ENCODE assay signal across 10 cellular contexts in genomic region chr15:65385868-65386253, GRCh38. TPM values are rescaled to one million over a fixed set of nuclear protein-coding genes. Genes with fewer than 3 reads are reported as not detected.
DNase-seq lines count a peak whose midpoint lies in the region; ATAC-seq, FAIRE-seq and TF ChIP-seq lines count a peak whose summit lies in the region.
"Had no signal": no experiment of that assay in that cellular context is flagged by ENCODE, and none has a peak within 500 bp of the region (broad histone marks: within the 10 kb centered on the region; RNA-seq: fewer than 3 reads in every experiment).

No MANE protein-coding gene starts in this region.

- BruUV-seq in mammary epithelial cell (replicated peaks; lab: Mats Ljungman, UMichigan) (no TSS peak), HepG2 (replicated peaks; lab: Mats Ljungman, UMichigan) (no TSS peak)

- no peak for TF ChIP-seq EP300 in HepG2 (IDR thresholded peaks at IDR 0.05; ENCODE audit: low read depth in 2 of 2, low read length in 2 of 2)
- no peak for TF ChIP-seq EP300 in HepG2 (CRISPR knock-in tag; IDR thresholded peaks at IDR 0.05; ENCODE audit: borderline replicate concordance)
- TF ChIP-seq EP300 in tibial nerve (IDR thresholded peaks at IDR 0.05), result no peak

- H3K36me3 ChIP-seq in OCI-LY3 (replicated peaks; ENCODE audit: low read depth, low read length), result no peaks in the 10 kb centered on the region
- H3K36me3 ChIP-seq in mammary epithelial cell (ENCODE audit: insufficient read depth, low read length), result no peaks in the 10 kb centered on the region
- no peaks in the 10 kb centered on the region for H3K36me3 ChIP-seq in HepG2 (replicated peaks in 1 of 2; ENCODE audit: control insufficient read depth in 1 of 2, insufficient read depth in 2 of 2, low read length in 2 of 2)
- H3K36me3 ChIP-seq in tibial nerve, result no peaks in the 10 kb centered on the region
- H3K36me3 ChIP-seq in MG63, result no peaks in the 10 kb centered on the region

- DNase-seq in mammary epithelial cell (no peak), HepG2 (ENCODE audit: low spot score) (no peak), tibial nerve (ENCODE audit: low spot score in 2 of 2) (no peak), NCI-H1694 (lab: John Stamatoyannopoulos, UW) (no peak), RKO (ENCODE audit: low spot score) (no peak), MG63 (no peak)

- no peak for TF ChIP-seq RAD21 in HepG2 (CRISPR knock-in tag; IDR thresholded peaks at IDR 0.05)

- H3K27me3 ChIP-seq in OCI-LY3 (ENCODE audit: low read depth, low read length) (peaks cover 47% of the 10 kb centered on the region), mammary epithelial cell (ENCODE audit: insufficient read depth, low read length) (no peaks in the 10 kb centered on the region), HepG2 (ENCODE audit: control insufficient read depth in 1 of 2, insufficient read depth in 2 of 2, low read length in 2 of 2) (peaks cover 0 to 13% of the 10 kb centered on the region in 2 experiments; a peak in 2 of 5 replicates), tibial nerve (no peaks in the 10 kb centered on the region), MG63 (no peaks in the 10 kb centered on the region)

- H3K9me3 ChIP-seq in OCI-LY3 (ENCODE audit: insufficient read depth, low read length), result no peaks in the 10 kb centered on the region
- no peaks in the 10 kb centered on the region for H3K9me3 ChIP-seq in mammary epithelial cell (replicated peaks; ENCODE audit: insufficient read depth, low read length)
- no peaks in the 10 kb centered on the region for H3K9me3 ChIP-seq in HepG2 (ENCODE audit: low read length)
- H3K9me3 ChIP-seq in tibial nerve, result no peaks in the 10 kb centered on the region
- no peaks in the 10 kb centered on the region for H3K9me3 ChIP-seq in MG63

- H3K79me2 ChIP-seq in OCI-LY3 (ENCODE audit: low read length) (no peaks in the 10 kb centered on the region), mammary epithelial cell (ENCODE audit: insufficient read depth, low read length) (no peaks in the 10 kb centered on the region), HepG2 (ENCODE audit: insufficient read depth, low read length) (no peaks in the 10 kb centered on the region)

- peaks cover 4% of the 10 kb centered on the region; the same call in 1 of the 2 replicates for H3K4me1 ChIP-seq in OCI-LY3 (ENCODE audit: low read length)
- H3K4me1 ChIP-seq in mammary epithelial cell (ENCODE audit: insufficient read depth, low read length), result peaks cover 11% of the 10 kb centered on the region
- peaks cover 45% of the 10 kb centered on the region for H3K4me1 ChIP-seq in HepG2 (ENCODE audit: insufficient read depth, low read length)
- H3K4me1 ChIP-seq in tibial nerve, result peaks cover 0 to 26% (median 8%) of the 10 kb centered on the region in 4 donors

- no peak for TF ChIP-seq POLR2A in HepG2 (IDR thresholded peaks at IDR 0.05; ENCODE audit: insufficient read depth in 1 of 2, low read depth in 2 of 2, low read length in 2 of 2)
- no peak for TF ChIP-seq POLR2A in tibial nerve (IDR thresholded peaks at IDR 0.05)

- POLR2A ChIA-PET in HepG2 (lab: Yijun Ruan, JAX), result interaction anchor here (1.5 to 2.4 kb wide), 4 partner anchors 18 to 82 kb away, joined by 5 to 18 read pairs (median 12); partner anchors contain the start of gene RNU5B-1

- H3K9ac ChIP-seq in OCI-LY3 (ENCODE audit: low read length) (no peak overlapping the region), mammary epithelial cell (ENCODE audit: insufficient read depth, low read length) (no peak overlapping the region), HepG2 (ENCODE audit: insufficient read depth, low read depth, low read length) (no peak overlapping the region)

- no peak overlapping the region for H3K27ac ChIP-seq in OCI-LY3 (ENCODE audit: low read length)
- no peak overlapping the region for H3K27ac ChIP-seq in mammary epithelial cell (ENCODE audit: insufficient read depth, low read depth, low read length)
- no peak overlapping the region for H3K27ac ChIP-seq in HepG2 (ENCODE audit: extremely low read length, insufficient read depth, low read length)
- peak overlapping the region in 2 of 4 donors; percentile 25 to 58 for H3K27ac ChIP-seq in tibial nerve
- H3K27ac ChIP-seq: HL-60 had no signal

- CTCF ChIA-PET in mammary epithelial cell (lab: Charles Lee; ENCODE audit: low non-redundant PET) (no interaction called here), HepG2 (lab: Yijun Ruan, JAX; ENCODE audit: low intra/inter-chr PET ratio, low total read pairs) (interaction anchor here (0.7 to 4.3 kb wide), 5 partner anchors 15 to 74 kb away, joined by 3 to 93 read pairs (median 5); no protein-coding TSS in a partner anchor)

- dilution Hi-C loops in mammary epithelial cell (cut with HindIII; ENCODE audit: low sequenced_read_pairs), result no loop called here

- no peak overlapping the region for H2AFZ ChIP-seq in OCI-LY3 (ENCODE audit: low read depth, low read length)
- peak overlapping the region; percentile 93 for H2AFZ ChIP-seq in mammary epithelial cell (ENCODE audit: low read depth, low read length)
- H2AFZ ChIP-seq in HepG2 (ENCODE audit: low read length), result no peak overlapping the region

- no peak for FAIRE-seq in HepG2 (lab: Jason Lieb, UNC)

- peak overlapping the region; percentile 82; the same call in 1 of the 2 replicates for H3K4me3 ChIP-seq in OCI-LY3 (ENCODE audit: low read length)
- no peak overlapping the region for H3K4me3 ChIP-seq in mammary epithelial cell (replicated peaks in 1 of 3; ENCODE audit: insufficient read depth in 1 of 3, low read depth in 2 of 3, low read length in 3 of 3)
- H3K4me3 ChIP-seq in HepG2 (replicated peaks in 1 of 3; ENCODE audit: insufficient read depth in 1 of 3, low read depth in 2 of 3, low read length in 3 of 3), result peak overlapping the region; percentile 31 to 80 (median 44); a peak in 3 of 6 replicates
- H3K4me3 ChIP-seq in tibial nerve, result peak overlapping the region; percentile 17 to 49 (median 44)
- no peak overlapping the region for H3K4me3 ChIP-seq in MG63
- H3K4me3 ChIP-seq: lung had no signal

- H3K4me2 ChIP-seq in OCI-LY3 (ENCODE audit: low read length) (peak overlapping the region; percentile 99), mammary epithelial cell (ENCODE audit: insufficient read depth, low read depth, low read length) (no peak overlapping the region), HepG2 (ENCODE audit: low read depth, low read length) (peak overlapping the region; percentile 95)

- peak; percentile 16 for ATAC-seq in HepG2

- in situ Hi-C loops in mammary epithelial cell (cut with MboI; ENCODE audit: low sequenced_read_pairs in 2 of 2), result no loop called here
- in situ Hi-C loops in HepG2 (cut with HindIII; ENCODE audit: extremely low pct_ligation_motif_present, low pct_unique_long_range_greater_than_20kb), result loop anchor here (10.0 kb wide), 1 partner anchor 201 kb away; the partner anchor contains the start of gene CLPX

- H4K20me1 ChIP-seq in OCI-LY3 (ENCODE audit: insufficient read depth, low read length) (no peaks in the 10 kb centered on the region), mammary epithelial cell (ENCODE audit: insufficient read depth, low read length) (no peaks in the 10 kb centered on the region), HepG2 (ENCODE audit: insufficient read depth, low read length) (no peaks in the 10 kb centered on the region)

- intact Hi-C loops in mammary epithelial cell (cut with micrococcal nuclease), result loop anchor here (1.0 to 5.0 kb wide), 3 partner anchors 68 to 354 kb away; no protein-coding TSS in a partner anchor
- intact Hi-C loops in HepG2 (cut with micrococcal nuclease; ENCODE audit: unreplicated experiment), result loop anchor here (1.0 to 10.0 kb wide), 3 partner anchors 39 to 201 kb away; partner anchors contain the start of gene CLPX

- TF ChIP-seq CTCF in OCI-LY3 (IDR thresholded peaks at IDR 0.05; ENCODE audit: low read depth, low read length) (no peak; the same call in 1 of the 2 replicates), mammary epithelial cell (conservative IDR thresholded peaks at IDR 0.05 in 1 of 2, IDR thresholded peaks at IDR 0.05 in 1 of 2; ENCODE audit: extremely low read depth in 1 of 2, insufficient read depth in 1 of 2, low read depth in 1 of 2, low read length in 2 of 2) (no peak), HepG2 (CRISPR knock-in tag; IDR thresholded peaks at IDR 0.05) (no peak), tibial nerve (IDR thresholded peaks at IDR 0.05) (no peak)

- 20% methylated on average over 6 of the region's 10 CpGs for WGBS in mammary epithelial cell (ENCODE audit: low coverage, missing lambda C conversion rate)
- WGBS in HepG2 (ENCODE audit: low lambda C conversion rate), result 19% methylated on average over 10 of the region's 10 CpGs
- WGBS in tibial nerve, 2 donors, result 9 to 24% methylated on average over 10 of the region's 10 CpGs

RNA-seq across cellular contexts. Expression of gene IGDCC3, which starts 8.1 kb away (rescaled TPM):
- not detected for total RNA-seq in mammary epithelial cell
- polyA plus RNA-seq in mammary epithelial cell, result not detected
- polyA minus RNA-seq in mammary epithelial cell, result not detected
- total RNA-seq in HepG2 (2016; rRNA removed; fragmentation: Illumina TruSeq; extraction: Trizol), result 31.2 and 51.8 TPM in 2 replicates
- 9.5 and 9.8 TPM in 2 replicates for total RNA-seq in HepG2 (2016; cell fraction: cytosol; rRNA removed; fragmentation: Illumina TruSeq; extraction: Trizol; ENCODE audit: low read depth)
- total RNA-seq in HepG2 (2016; cell fraction: insoluble cytoplasmic fraction; rRNA removed; fragmentation: Illumina TruSeq; extraction: Trizol), result 29.4 and 52.8 TPM in 2 replicates
- total RNA-seq in HepG2 (2016; cell fraction: membrane; rRNA removed; fragmentation: Illumina TruSeq; extraction: Trizol), result 40.5 and 40.6 TPM in 2 replicates
- 59.8 and 72.1 TPM in 2 replicates for total RNA-seq in HepG2 (2016; cell fraction: nucleus; rRNA removed; fragmentation: Illumina TruSeq; extraction: Trizol)
- 30.1 and 35.7 TPM in 2 replicates for polyA plus RNA-seq in HepG2 (2011; rRNA removed)
- 21.8 and 38.4 TPM in 2 replicates for polyA plus RNA-seq in HepG2 (2011; cell fraction: cytosol; rRNA removed)
- 46.7 and 64.4 TPM in 2 replicates for polyA plus RNA-seq in HepG2 (2011; cell fraction: nucleus; rRNA removed)
- polyA plus RNA-seq in HepG2 (2012), result 27.1 and 28.5 TPM in 2 replicates
- polyA plus RNA-seq in HepG2 (2016; cell fraction: cytosol; fragmentation: Illumina TruSeq; extraction: Trizol; ENCODE audit: low read depth), result 14.9 and 15.4 TPM in 2 replicates
- 40.4 and 49.0 TPM in 2 replicates for polyA plus RNA-seq in HepG2 (2016; cell fraction: insoluble cytoplasmic fraction; fragmentation: Illumina TruSeq; extraction: Trizol; ENCODE audit: low read depth)
- polyA plus RNA-seq in HepG2 (2016; cell fraction: membrane; fragmentation: Illumina TruSeq; extraction: Trizol; ENCODE audit: low read depth), result 39.5 and 45.0 TPM in 2 replicates
- polyA plus RNA-seq in HepG2 (2016; cell fraction: nucleus; fragmentation: Illumina TruSeq; extraction: Trizol; ENCODE audit: insufficient read depth, low read depth), result 130 and 131 TPM in 2 replicates
- polyA minus RNA-seq in HepG2 (2011; rRNA and poly(A)+ RNA removed; ENCODE audit: low replicate concordance), result 0.07 and 131 TPM in 2 replicates
- polyA minus RNA-seq in HepG2 (2011; cell fraction: cytosol; rRNA and poly(A)+ RNA removed), result 57.3 and 61.0 TPM in 2 replicates
- 23.1 and 27.6 TPM in 2 replicates for polyA minus RNA-seq in HepG2 (2011; cell fraction: nucleus; rRNA and poly(A)+ RNA removed)
- total RNA-seq in tibial nerve, result not detected
- total RNA-seq in MG63 (2014; rRNA removed; shearing (Covaris generic); ENCODE audit: low replicate concordance), result not detected in 2 replicates
- total RNA-seq: fibroblast of lung had no signal
- polyA plus RNA-seq: lung had no signal

RNA-seq across cellular contexts. Expression of gene IGDCC4, which starts 36.9 kb away (rescaled TPM):
- total RNA-seq in mammary epithelial cell (1 to 10 TPM in 1 of 2 donors, under 1 TPM in 1; 0.09 to 1.3 TPM), HepG2 (2016; rRNA removed; fragmentation: Illumina TruSeq; extraction: Trizol) (0.87 and 1.1 TPM in 2 replicates), tibial nerve (1 to 10 TPM in 2 of 4 donors, under 1 TPM in 2; 0.59 to 2.0 (median 1.1) TPM)
- polyA plus RNA-seq in mammary epithelial cell (0.05 TPM), HepG2 (2011; rRNA removed) (0.39 and 0.55 TPM in 2 replicates)
- not detected for polyA minus RNA-seq in mammary epithelial cell
- total RNA-seq in HepG2 (2016; cell fraction: cytosol; rRNA removed; fragmentation: Illumina TruSeq; extraction: Trizol; ENCODE audit: low read depth), result 0.09 and 0.30 TPM in 2 replicates
- 0.76 and 0.89 TPM in 2 replicates for total RNA-seq in HepG2 (2016; cell fraction: insoluble cytoplasmic fraction; rRNA removed; fragmentation: Illumina TruSeq; extraction: Trizol)
- 0.46 and 0.55 TPM in 2 replicates for total RNA-seq in HepG2 (2016; cell fraction: membrane; rRNA removed; fragmentation: Illumina TruSeq; extraction: Trizol)
- 1.1 and 1.5 TPM in 2 replicates for total RNA-seq in HepG2 (2016; cell fraction: nucleus; rRNA removed; fragmentation: Illumina TruSeq; extraction: Trizol)
- polyA plus RNA-seq in HepG2 (2011; cell fraction: cytosol; rRNA removed), result 0.42 and 0.45 TPM in 2 replicates
- 1.8 and 2.0 TPM in 2 replicates for polyA plus RNA-seq in HepG2 (2011; cell fraction: nucleus; rRNA removed)
- 0.30 and 0.49 TPM in 2 replicates for polyA plus RNA-seq in HepG2 (2012)
- polyA plus RNA-seq in HepG2 (2016; cell fraction: cytosol; fragmentation: Illumina TruSeq; extraction: Trizol; ENCODE audit: low read depth), result 0.12 and 0.17 TPM in 2 replicates
- 1.1 and 1.3 TPM in 2 replicates for polyA plus RNA-seq in HepG2 (2016; cell fraction: insoluble cytoplasmic fraction; fragmentation: Illumina TruSeq; extraction: Trizol; ENCODE audit: low read depth)
- polyA plus RNA-seq in HepG2 (2016; cell fraction: membrane; fragmentation: Illumina TruSeq; extraction: Trizol; ENCODE audit: low read depth), result 0.44 and 0.58 TPM in 2 replicates
- polyA plus RNA-seq in HepG2 (2016; cell fraction: nucleus; fragmentation: Illumina TruSeq; extraction: Trizol; ENCODE audit: insufficient read depth, low read depth), result 2.5 and 2.7 TPM in 2 replicates
- 0.56 and 0.68 TPM in 2 replicates for polyA minus RNA-seq in HepG2 (2011; rRNA and poly(A)+ RNA removed; ENCODE audit: low replicate concordance)
- 0.59 and 0.79 TPM in 2 replicates for polyA minus RNA-seq in HepG2 (2011; cell fraction: cytosol; rRNA and poly(A)+ RNA removed)
- 0.64 and 1.5 TPM in 2 replicates for polyA minus RNA-seq in HepG2 (2011; cell fraction: nucleus; rRNA and poly(A)+ RNA removed)
- 1.1 and 3.0 TPM in 2 replicates for total RNA-seq in MG63 (2014; rRNA removed; shearing (Covaris generic); ENCODE audit: low replicate concordance)

Comparison
In these comparisons a context has a peak if more than half of its experiments do, and no peak if none do; other contexts are left out.
1. H3K4me3 ChIP-seq: peak in OCI-LY3 (single experiment), HepG2 (3 of 3) and tibial nerve (4 of 4); none in mammary epithelial cell (0 of 3) and MG63 (single experiment).
2. RNA of gene IGDCC3, which starts 8.1 kb away (total RNA-seq): 9.5 to 72.1 TPM in HepG2; not detected in mammary epithelial cell, not detected in tibial nerve and not detected in MG63; every median in the first group is over 10 times any median in the second.